In the genomic region with DNA sequence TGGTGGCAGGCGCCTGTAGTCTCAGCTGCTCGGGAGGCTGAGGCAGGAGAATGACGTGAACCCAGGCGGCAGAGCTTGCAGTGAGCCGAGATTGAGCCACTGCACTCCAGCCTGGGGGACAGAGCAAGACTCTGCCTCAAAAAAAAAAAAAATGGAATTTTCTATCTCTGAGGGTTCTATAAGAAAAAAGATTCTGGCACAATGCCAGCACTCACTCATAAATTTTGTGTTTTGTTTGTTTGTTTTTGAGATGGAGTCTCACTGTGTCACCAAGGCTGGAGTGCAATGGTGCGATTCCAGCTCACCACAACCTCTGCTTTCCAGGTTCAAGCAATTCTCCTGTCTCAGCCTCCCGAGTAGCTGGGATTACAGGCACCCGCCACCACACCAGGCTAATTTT, we compare ENCODE assay signal across 12 cellular contexts. TPM values are rescaled to one million over a fixed set of nuclear protein-coding genes. Genes with fewer than 3 reads are reported as not detected.
DNase-seq lines count a peak whose midpoint lies in the region; ATAC-seq, FAIRE-seq and TF ChIP-seq lines count a peak whose summit lies in the region.
"Not testable (repeated sequence)": the region's sequence is repeated elsewhere in the genome, so short reads cannot be mapped to it uniquely, and the experiment has no call there.
"Had no signal": no experiment of that assay in that cellular context is flagged by ENCODE, and none has a peak within 500 bp of the region (broad histone marks: within the 10 kb centered on the region; RNA-seq: fewer than 3 reads in every experiment).

No MANE protein-coding gene starts in this region.

- peak; percentile 19 for DNase-seq in DMS53 (lab: John Stamatoyannopoulos, UW)
- DNase-seq in activated B cell treated with CpG ODN at 0.5 μM for 24 hours; K562 (ENCODE audit: extremely low read depth in 1 of 4, low spot score in 3 of 4); HepG2 (ENCODE audit: low spot score): not testable (repeated sequence)

- not testable (repeated sequence) for H3K9me3 Mint-ChIP-seq in activated B cell treated with CpG ODN at 0.5 μM for 24 hours

- not testable (repeated sequence) for H3K9ac ChIP-seq in K562 (ENCODE audit: insufficient read depth in 1 of 2, low read depth in 2 of 2, low read length in 2 of 2); HepG2 (ENCODE audit: insufficient read depth, low read depth, low read length)

- not testable (repeated sequence) for TF ChIP-seq EP300 in K562 (IDR thresholded peaks at IDR 0.05; ENCODE audit: low read length); HepG2 (IDR thresholded peaks at IDR 0.05; ENCODE audit: low read depth in 2 of 2, low read length in 2 of 2); HepG2 (CRISPR knock-in tag; IDR thresholded peaks at IDR 0.05; ENCODE audit: borderline replicate concordance)

- H3K4me2 ChIP-seq in K562 (ENCODE audit: insufficient read depth, low read length); HepG2 (ENCODE audit: low read depth, low read length): not testable (repeated sequence)

- CTCF ChIA-PET in HEK293 (lab: Yijun Ruan, JAX), result interaction anchor here (0.9 kb wide), 1 partner anchor 10 kb away, joined by 3 read pairs; no protein-coding TSS in a partner anchor
- CTCF ChIA-PET in activated B cell treated with CpG ODN at 0.5 μM for 24 hours (lab: Charles Lee); K562 (lab: Yijun Ruan, JAX; ENCODE audit: low intra/inter-chr PET ratio); HepG2 (lab: Yijun Ruan, JAX; ENCODE audit: low intra/inter-chr PET ratio, low total read pairs): not testable (repeated sequence)

- in situ Hi-C loops in K562 (cut with MboI); HepG2 (cut with HindIII; ENCODE audit: extremely low pct_ligation_motif_present, low pct_unique_long_range_greater_than_20kb): not testable (repeated sequence)

- H3K9me3 ChIP-seq in HEK293 (ENCODE audit: control insufficient read depth, insufficient read depth, low read depth, low read length); K562 (replicated peaks; ENCODE audit: control insufficient read depth, insufficient read depth, low read depth, low read length); HepG2 (ENCODE audit: low read length): not testable (repeated sequence)

- peak overlapping the region; percentile 26 for H3K27ac Mint-ChIP-seq in activated B cell treated with CpG ODN at 0.5 μM for 24 hours

- H3K27me3 ChIP-seq in K562 (ENCODE audit: control insufficient read depth in 2 of 2, insufficient read depth in 2 of 2, low read length in 2 of 2); HepG2 (ENCODE audit: control insufficient read depth in 1 of 2, insufficient read depth in 2 of 2, low read length in 2 of 2): not testable (repeated sequence)

- not testable (repeated sequence) for TF ChIP-seq POLR2A in K562 (conservative IDR thresholded peaks at IDR 0.05); HepG2 (IDR thresholded peaks at IDR 0.05; ENCODE audit: insufficient read depth in 1 of 2, low read depth in 2 of 2, low read length in 2 of 2)

- H3K4me1 ChIP-seq in HEK293 (ENCODE audit: control insufficient read depth, insufficient read depth, low read length); HepG2 (ENCODE audit: insufficient read depth, low read length): not testable (repeated sequence)
- peaks cover 0 to 18% of the 10 kb centered on the region in 2 experiments; a peak in 3 of 5 replicates for H3K4me1 ChIP-seq in K562 (replicated peaks in 1 of 2; ENCODE audit: control insufficient read depth in 2 of 2, insufficient read depth in 2 of 2, low read length in 2 of 2)

- not testable (repeated sequence) for H3K27me3 Mint-ChIP-seq in activated B cell treated with CpG ODN at 0.5 μM for 24 hours

- H2AFZ ChIP-seq in K562 (ENCODE audit: low read depth, low read length); HepG2 (ENCODE audit: low read length): not testable (repeated sequence)

- H3K36me3 Mint-ChIP-seq in activated B cell treated with CpG ODN at 0.5 μM for 24 hours (ENCODE audit: low read depth), result peaks cover 17% of the 10 kb centered on the region

- H3K4me3 Mint-ChIP-seq in activated B cell treated with CpG ODN at 0.5 μM for 24 hours, result not testable (repeated sequence)

- intact Hi-C loops in activated B cell treated with CpG ODN at 0.5 μM for 24 hours (cut with micrococcal nuclease); K562 (cut with micrococcal nuclease); HepG2 (cut with micrococcal nuclease; ENCODE audit: unreplicated experiment): not testable (repeated sequence)

- not testable (repeated sequence) for TF ChIP-seq CTCF in HEK293 (tag by site-specific recombination; IDR thresholded peaks at IDR 0.05); activated B cell treated with CpG ODN at 0.5 μM for 24 hours (IDR thresholded peaks at IDR 0.05); K562 (IDR thresholded peaks at IDR 0.05 in 2 of 3, conservative IDR thresholded peaks at IDR 0.05 in 1 of 3; ENCODE audit: insufficient read depth in 2 of 3, low read depth in 1 of 3, low read length in 3 of 3); HepG2 (CRISPR knock-in tag; IDR thresholded peaks at IDR 0.05)

- not testable (repeated sequence) for H3K9me1 ChIP-seq in K562 (ENCODE audit: control insufficient read depth, insufficient read depth, low read length)

- not testable (repeated sequence) for H3K4me3 ChIP-seq in HEK293 (ENCODE audit: low read depth, low read length); K562; HepG2 (replicated peaks in 1 of 3; ENCODE audit: insufficient read depth in 1 of 3, low read depth in 2 of 3, low read length in 3 of 3)

- not testable (repeated sequence) for H4K20me1 ChIP-seq in K562 (replicated peaks; ENCODE audit: control insufficient read depth, insufficient read depth, low read length); HepG2 (ENCODE audit: insufficient read depth, low read length)

- POLR2A ChIA-PET in HEK293 (lab: Yijun Ruan, JAX); HepG2 (lab: Yijun Ruan, JAX): not testable (repeated sequence)
- POLR2A ChIA-PET in activated B cell treated with CpG ODN at 0.5 μM for 24 hours (lab: Charles Lee) (interaction anchor here (0.8 kb wide), 1 partner anchor 13 kb away, joined by 4 read pairs; no protein-coding TSS in a partner anchor), K562 (lab: Yijun Ruan, JAX) (interaction anchor here (1.2 to 1.7 kb wide), 3 partner anchors 11 to 18 kb away, joined by 4 to 10 read pairs (median 4); no protein-coding TSS in a partner anchor)

- FAIRE-seq in K562 (lab: Jason Lieb, UNC); HepG2 (lab: Jason Lieb, UNC): not testable (repeated sequence)

- not testable (repeated sequence) for H3K36me3 ChIP-seq in HEK293 (ENCODE audit: control insufficient read depth in 2 of 2, insufficient read depth in 1 of 2, low read length in 2 of 2); HepG2 (replicated peaks in 1 of 2; ENCODE audit: control insufficient read depth in 1 of 2, insufficient read depth in 2 of 2, low read length in 2 of 2)
- peaks cover 16% of the 10 kb centered on the region; the same call in 2 of the 3 replicates for H3K36me3 ChIP-seq in K562 (ENCODE audit: control insufficient read depth, insufficient read depth, low read length)

- BruUV-seq in K562 (replicated peaks; lab: Mats Ljungman, UMichigan); HepG2 (replicated peaks; lab: Mats Ljungman, UMichigan): not testable (repeated sequence)

- not testable (repeated sequence) for TF ChIP-seq RAD21 in K562 (CRISPR knock-in tag; conservative IDR thresholded peaks at IDR 0.05 in 1 of 2, IDR thresholded peaks at IDR 0.05 in 1 of 2); HepG2 (CRISPR knock-in tag; IDR thresholded peaks at IDR 0.05)

- peaks cover 69% of the 10 kb centered on the region for H3K4me1 Mint-ChIP-seq in activated B cell treated with CpG ODN at 0.5 μM for 24 hours

- 95% methylated on average over 6 of the region's 8 CpGs for WGBS in K562 (ENCODE audit: insufficient coverage, low coverage, missing lambda C conversion rate)
- 59% methylated on average over 8 of the region's 8 CpGs for WGBS in HepG2 (ENCODE audit: low lambda C conversion rate)

- H3K27ac ChIP-seq in HEK293 (ENCODE audit: extremely low read depth, low read depth, low read length); K562 (ENCODE audit: extremely low read depth, low read depth, low read length); HepG2 (ENCODE audit: extremely low read length, insufficient read depth, low read length): not testable (repeated sequence)

- H3K79me2 ChIP-seq in K562 (ENCODE audit: control insufficient read depth, insufficient read depth, low read length), result peaks cover 50% of the 10 kb centered on the region
- not testable (repeated sequence) for H3K79me2 ChIP-seq in HepG2 (ENCODE audit: insufficient read depth, low read length)

- not testable (repeated sequence) for ATAC-seq in activated B cell treated with CpG ODN at 0.5 μM for 24 hours (ENCODE audit: low read depth); K562; HepG2

RNA-seq across cellular contexts. Expression of a gene that starts 38.1 kb away (rescaled TPM):
- total RNA-seq in activated B cell treated with CpG ODN at 0.5 μM for 24 hours (64.4 and 72.3 TPM in 2 replicates), K562 (2014; rRNA removed) (1.1 and 1.2 TPM in 2 replicates), K562 (2014; rRNA removed; fragmentation: Illumina TruSeq; extraction: Trizol) (1.3 and 1.5 TPM in 2 replicates), K562 (2015; rRNA removed; fragmentation: Illumina TruSeq; extraction: Trizol) (0.68 and 0.76 TPM in 2 replicates), K562 (2021) (0.94 and 1.5 TPM in 2 replicates), HepG2 (2016; rRNA removed; fragmentation: Illumina TruSeq; extraction: Trizol) (not detected in 2 replicates)
- total RNA-seq in K562 (2011; cell fraction: chromatin; rRNA removed; ENCODE audit: low replicate concordance), result 5.2 and 5.4 TPM in 2 replicates
- 2.2 and 6.7 TPM in 2 replicates for total RNA-seq in K562 (2011; cell fraction: nucleolus; rRNA removed)
- 1.9 and 7.3 TPM in 2 replicates for total RNA-seq in K562 (2011; cell fraction: nucleoplasm; rRNA removed)
- polyA plus RNA-seq in K562 (2011; rRNA removed) (1.2 and 1.6 TPM in 2 replicates), K562 (2014; fragmentation: Illumina TruSeq; extraction: Trizol) (2.0 and 2.2 TPM in 2 replicates), K562 (2014; fragmentation: Nextera tagmentation; extraction: Ambion mirVana) (1 to 10 TPM; 1.5 to 2.9 TPM), K562 (2014; rRNA removed) (1.2 and 2.2 TPM in 2 replicates), HepG2 (2011; rRNA removed) (not detected in 2 replicates)
- 0.48 and 0.63 TPM in 2 replicates for polyA plus RNA-seq in K562 (2011; cell fraction: cytosol; rRNA removed)
- 3.0 and 4.2 TPM in 2 replicates for polyA plus RNA-seq in K562 (2011; cell fraction: nucleus; rRNA removed)
- polyA plus RNA-seq in K562 (2012), result 1.1 and 2.5 TPM in 2 replicates
- 0.57 and 1.1 TPM in 2 replicates for polyA minus RNA-seq in K562 (2011; rRNA and poly(A)+ RNA removed)
- 1.4 and 1.5 TPM in 2 replicates for polyA minus RNA-seq in K562 (2011; cell fraction: cytosol; rRNA and poly(A)+ RNA removed)
- 2.4 TPM in 2 replicates for polyA minus RNA-seq in K562 (2011; cell fraction: nucleus; rRNA and poly(A)+ RNA removed)
- total RNA-seq in HepG2 (2016; cell fraction: cytosol; rRNA removed; fragmentation: Illumina TruSeq; extraction: Trizol; ENCODE audit: low read depth), result not detected in 2 replicates
- total RNA-seq in HepG2 (2016; cell fraction: insoluble cytoplasmic fraction; rRNA removed; fragmentation: Illumina TruSeq; extraction: Trizol), result not detected in 2 replicates
- not detected in 2 replicates for total RNA-seq in HepG2 (2016; cell fraction: membrane; rRNA removed; fragmentation: Illumina TruSeq; extraction: Trizol)
- not detected in 2 replicates for total RNA-seq in HepG2 (2016; cell fraction: nucleus; rRNA removed; fragmentation: Illumina TruSeq; extraction: Trizol)
- polyA plus RNA-seq in HepG2 (2011; cell fraction: cytosol; rRNA removed), result not detected in 2 replicates
- polyA plus RNA-seq in HepG2 (2011; cell fraction: nucleus; rRNA removed), result not detected in 2 replicates
- polyA plus RNA-seq in HepG2 (2012), result not detected in 2 replicates
- not detected in 2 replicates for polyA plus RNA-seq in HepG2 (2016; cell fraction: cytosol; fragmentation: Illumina TruSeq; extraction: Trizol; ENCODE audit: low read depth)
- polyA plus RNA-seq in HepG2 (2016; cell fraction: insoluble cytoplasmic fraction; fragmentation: Illumina TruSeq; extraction: Trizol; ENCODE audit: low read depth), result not detected in 2 replicates
- not detected in 2 replicates for polyA plus RNA-seq in HepG2 (2016; cell fraction: membrane; fragmentation: Illumina TruSeq; extraction: Trizol; ENCODE audit: low read depth)
- polyA plus RNA-seq in HepG2 (2016; cell fraction: nucleus; fragmentation: Illumina TruSeq; extraction: Trizol; ENCODE audit: insufficient read depth, low read depth), result not detected in 2 replicates
- polyA minus RNA-seq in HepG2 (2011; rRNA and poly(A)+ RNA removed; ENCODE audit: low replicate concordance), result 3.8 TPM in 1 of 2 replicates, not detected in the other
- not detected in 2 replicates for polyA minus RNA-seq in HepG2 (2011; cell fraction: cytosol; rRNA and poly(A)+ RNA removed)
- not detected in 2 replicates for polyA minus RNA-seq in HepG2 (2011; cell fraction: nucleus; rRNA and poly(A)+ RNA removed)
- total RNA-seq: A172; A673; Caco-2; CD4-positive, alpha-beta memory T cell; CD4-positive, alpha-beta T cell; CD4-positive, CD25-positive, alpha-beta regulatory T cell had no signal
- polyA plus RNA-seq: CD4-positive, alpha-beta memory T cell; CD4-positive, CD25-positive, alpha-beta regulatory T cell; CD8-positive, alpha-beta memory T cell had no signal
